In genomic region chr19:47172666-47173455, GRCh38 we compare ENCODE assay signal across 32 cellular contexts. TPM values are rescaled to one million over a fixed set of nuclear protein-coding genes. Genes with fewer than 3 reads are reported as not detected.
DNase-seq lines count a peak whose midpoint lies in the region; ATAC-seq, FAIRE-seq and TF ChIP-seq lines count a peak whose summit lies in the region.
"Had no signal": no experiment of that assay in that cellular context is flagged by ENCODE, and none has a peak within 500 bp of the region (broad histone marks: within the 10 kb centered on the region; RNA-seq: fewer than 3 reads in every experiment).

No MANE protein-coding gene starts in this region.

- H3K4me2 ChIP-seq in H9 (ENCODE audit: insufficient read depth, insufficient read length, low read length) = no peak overlapping the region
- H3K4me2 ChIP-seq in HepG2 (ENCODE audit: low read depth, low read length) = no peak overlapping the region

- TF ChIP-seq POLR2A in HepG2 (IDR thresholded peaks at IDR 0.05; ENCODE audit: insufficient read depth in 1 of 2, low read depth in 2 of 2, low read length in 2 of 2) (no peak), Peyer's patch (IDR thresholded peaks at IDR 0.05) (no peak)

- peaks cover 25% of the 10 kb centered on the region for H3K4me1 Mint-ChIP-seq in activated CD4-positive, alpha-beta T cell treated with anti-CD3 and anti-CD28 coated beads, Interleukin-2, amount 10 ng/mL, durations not matched to agents 24 days and 14 days
- peaks cover 41% of the 10 kb centered on the region for H3K4me1 Mint-ChIP-seq in activated CD4-positive, alpha-beta T cell treated with anti-CD3 and anti-CD28 coated beads, Interleukin-2, amount 10 ng/mL, durations not matched to agents 7 days and 5 days
- H3K4me1 Mint-ChIP-seq in H9 (peaks cover 3 to 8% of the 10 kb centered on the region in 2 experiments; a peak in 1 of 4 replicates), osteocyte (ENCODE audit: unreplicated experiment) (peaks cover 52% of the 10 kb centered on the region)
- peaks cover 42% of the 10 kb centered on the region for H3K4me1 Mint-ChIP-seq in activated naive CD8-positive, alpha-beta T cell treated with anti-CD3 and anti-CD28 coated beads, Interleukin-2, amount 50 U/mL, for 24 hours

- H3K9me3 ChIP-seq in H9 (ENCODE audit: control insufficient read depth, low read depth, low read length) (no peaks in the 10 kb centered on the region), HepG2 (ENCODE audit: low read length) (no peaks in the 10 kb centered on the region), Peyer's patch (no peaks in the 10 kb centered on the region)
- H3K9me3 ChIP-seq: heart right ventricle, neutrophil, psoas muscle, tibial artery had no signal

- no peak overlapping the region for H4K91ac ChIP-seq in H9 (ENCODE audit: insufficient read length, low read depth, low read length)

- no peak overlapping the region for H4K8ac ChIP-seq in H9 (replicated peaks; ENCODE audit: insufficient read length, low read depth, low read length)

- H4K20me1 ChIP-seq in H9 (ENCODE audit: control insufficient read depth, insufficient read depth, insufficient read length) (no peaks in the 10 kb centered on the region), HepG2 (ENCODE audit: insufficient read depth, low read length) (0 out of 2 replicates have a peak, but pooled peaks cover 4% of the 10 kb centered on the region)

- no peak overlapping the region for H3K18ac ChIP-seq in H9 (ENCODE audit: insufficient read length, low read depth, low read length)

- no peak for DNase-seq in activated CD4-positive, alpha-beta T cell treated with anti-CD3 and anti-CD28 coated beads, Interleukin-2, amount 10 ng/mL, durations not matched to agents 24 days and 14 days
- DNase-seq in activated CD4-positive, alpha-beta T cell treated with anti-CD3 and anti-CD28 coated beads, Interleukin-2, amount 10 ng/mL, durations not matched to agents 7 days and 5 days = no peak
- DNase-seq in H9 (no peak), osteocyte (ENCODE audit: extremely low spot score, unreplicated experiment) (no peak), HepG2 (ENCODE audit: low spot score) (no peak), Peyer's patch (no peak)
- DNase-seq in activated naive CD8-positive, alpha-beta T cell treated with anti-CD3 and anti-CD28 coated beads, Interleukin-2, amount 50 U/mL, for 24 hours = no peak
- DNase-seq: activated CD4-positive, alpha-beta T cell treated with anti-CD3 and anti-CD28 coated beads for 1 hour; activated naive CD8-positive, alpha-beta T cell treated with anti-CD3 and anti-CD28 coated beads, Interleukin-2, amount 10 ng/mL, durations not matched to agents 7 days and 5 days; activated T-cell treated with anti-CD3 and anti-CD28 coated beads, Interleukin-2, amount 50 U/mL, for 48 hours; AML-193; cortex of kidney; effector memory CD8-positive, alpha-beta T cell; foreskin keratinocyte; GF-D8; heart right ventricle; NCI-H1105 treated with DMSO at 0.1 percent for 48 hours; NCI-H1930; NCI-H526; NK-92 treated with Interleukin-12 subunit alpha and Interleukin-12 subunit beta, amount 100 ng/mL, for 24 hours; psoas muscle; SIG-M5; stimulated activated naive CD4-positive, alpha-beta T cell treated with Interleukin-2 at 50 U/mL for 16 hours; tibial artery had no signal

- FAIRE-seq in HepG2 (lab: Jason Lieb, UNC) = no peak
- FAIRE-seq: A204.1, astrocyte, RCC 7860, TTC549 had no signal

- H2BK12ac ChIP-seq in H9 (ENCODE audit: insufficient read length, low read depth, low read length) = no peak overlapping the region

- peak overlapping the region; percentile 46 for H3K27ac Mint-ChIP-seq in activated CD4-positive, alpha-beta T cell treated with anti-CD3 and anti-CD28 coated beads, Interleukin-2, amount 10 ng/mL, durations not matched to agents 24 days and 14 days
- no peak overlapping the region for H3K27ac Mint-ChIP-seq in activated CD4-positive, alpha-beta T cell treated with anti-CD3 and anti-CD28 coated beads, Interleukin-2, amount 10 ng/mL, durations not matched to agents 7 days and 5 days
- peak overlapping the region in 2 of 3 experiments; percentile 72 to 88; a peak in 5 of 7 replicates for H3K27ac Mint-ChIP-seq in H9
- H3K27ac Mint-ChIP-seq in activated naive CD8-positive, alpha-beta T cell treated with anti-CD3 and anti-CD28 coated beads, Interleukin-2, amount 50 U/mL, for 24 hours = peak overlapping the region; percentile 54
- H3K27ac Mint-ChIP-seq in osteocyte (ENCODE audit: unreplicated experiment) = peak overlapping the region; percentile 67
- H3K27ac Mint-ChIP-seq: activated naive CD8-positive, alpha-beta T cell treated with anti-CD3 and anti-CD28 coated beads, Interleukin-2, amount 10 ng/mL, durations not matched to agents 7 days and 5 days had no signal

- H2AK5ac ChIP-seq in H9 (ENCODE audit: insufficient read length, low read length) = no peak overlapping the region

- no peak overlapping the region for H2AFZ ChIP-seq in H9 (ENCODE audit: low read length)
- H2AFZ ChIP-seq in HepG2 (ENCODE audit: low read length) = no peak overlapping the region

- no peaks in the 10 kb centered on the region for H3K9me3 Mint-ChIP-seq in activated CD4-positive, alpha-beta T cell treated with anti-CD3 and anti-CD28 coated beads, Interleukin-2, amount 10 ng/mL, durations not matched to agents 24 days and 14 days
- H3K9me3 Mint-ChIP-seq in activated CD4-positive, alpha-beta T cell treated with anti-CD3 and anti-CD28 coated beads, Interleukin-2, amount 10 ng/mL, durations not matched to agents 7 days and 5 days = no peaks in the 10 kb centered on the region
- H3K9me3 Mint-ChIP-seq in H9 (no peaks in the 10 kb centered on the region), osteocyte (ENCODE audit: unreplicated experiment) (no peaks in the 10 kb centered on the region)
- H3K9me3 Mint-ChIP-seq in activated naive CD8-positive, alpha-beta T cell treated with anti-CD3 and anti-CD28 coated beads, Interleukin-2, amount 50 U/mL, for 24 hours = no peaks in the 10 kb centered on the region
- H3K9me3 Mint-ChIP-seq: activated naive CD8-positive, alpha-beta T cell treated with anti-CD3 and anti-CD28 coated beads, Interleukin-2, amount 10 ng/mL, durations not matched to agents 7 days and 5 days; effector memory CD8-positive, alpha-beta T cell had no signal

- no peaks in the 10 kb centered on the region for H3K27me3 ChIP-seq in H9 (ENCODE audit: insufficient read depth, low read length)
- no peaks in the 10 kb centered on the region for H3K27me3 ChIP-seq in HepG2 (ENCODE audit: control insufficient read depth in 1 of 2, insufficient read depth in 2 of 2, low read length in 2 of 2)
- no peaks in the 10 kb centered on the region for H3K27me3 ChIP-seq in Peyer's patch
- H3K27me3 ChIP-seq: foreskin keratinocyte, heart right ventricle, neutrophil, tibial artery had no signal

- H3K9ac ChIP-seq in H9 (ENCODE audit: extremely low read depth, insufficient read length, low read length) (no peak overlapping the region), HepG2 (ENCODE audit: insufficient read depth, low read depth, low read length) (no peak overlapping the region)

- CTCF ChIA-PET in activated CD4-positive, alpha-beta T cell treated with anti-CD3 and anti-CD28 coated beads, Interleukin-2, amount 10 ng/mL, durations not matched to agents 7 days and 5 days (lab: Charles Lee) = interaction anchor here (1.0 to 1.9 kb wide), 4 partner anchors 10 to 71 kb away, joined by 3 to 8 read pairs (median 4); no protein-coding TSS in a partner anchor
- CTCF ChIA-PET in HepG2 (lab: Yijun Ruan, JAX; ENCODE audit: low intra/inter-chr PET ratio, low total read pairs) = no interaction called here

- H3K79me2 ChIP-seq in H9 (ENCODE audit: insufficient read depth, low read length) = 0 out of 2 replicates have a peak, but pooled peaks cover 2% of the 10 kb centered on the region
- no peaks in the 10 kb centered on the region for H3K79me2 ChIP-seq in HepG2 (ENCODE audit: insufficient read depth, low read length)

- H3K14ac ChIP-seq in H9 (ENCODE audit: insufficient read depth, low read length) = no peak overlapping the region

- no peak for TF ChIP-seq RAD21 in HepG2 (CRISPR knock-in tag; IDR thresholded peaks at IDR 0.05)

- no peak overlapping the region for H2BK20ac ChIP-seq in H9 (ENCODE audit: low read depth, low read length, poor library complexity, severe bottlenecking)

- H3K4me3 ChIP-seq in HepG2 (replicated peaks in 1 of 3; ENCODE audit: insufficient read depth in 1 of 3, low read depth in 2 of 3, low read length in 3 of 3) (no peak overlapping the region), Peyer's patch (no peak overlapping the region)
- H3K4me3 ChIP-seq: heart right ventricle, psoas muscle, tibial artery had no signal

- peaks cover 3% of the 10 kb centered on the region for H3K79me1 ChIP-seq in H9 (ENCODE audit: insufficient read depth, low read depth, low read length, poor library complexity, severe bottlenecking)

- H3K23ac ChIP-seq in H9 (ENCODE audit: insufficient read length, low read depth, low read length) = no peak overlapping the region

- H3K36me3 ChIP-seq in HepG2 (replicated peaks in 1 of 2; ENCODE audit: control insufficient read depth in 1 of 2, insufficient read depth in 2 of 2, low read length in 2 of 2) (peaks cover 28 to 78% of the 10 kb centered on the region in 2 experiments), Peyer's patch (peaks cover 0 to 44% (median 0%) of the 10 kb centered on the region in 3 donors)

- no CpG with 5 or more reads among the region's 19 CpGs for WGBS in H9 (ENCODE audit: extremely low coverage, insufficient read length, low lambda C conversion rate)
- 95% methylated on average over 18 of the region's 19 CpGs for WGBS in HepG2 (ENCODE audit: low lambda C conversion rate)

- H3K4me1 ChIP-seq in H9 (ENCODE audit: insufficient read depth, low read length) = no peaks in the 10 kb centered on the region
- peaks cover 7% of the 10 kb centered on the region; the same call in 1 of the 2 replicates for H3K4me1 ChIP-seq in HepG2 (ENCODE audit: insufficient read depth, low read length)
- H3K4me1 ChIP-seq in Peyer's patch = peaks cover 0 to 15% (median 4%) of the 10 kb centered on the region in 4 donors
- H3K4me1 ChIP-seq: psoas muscle had no signal

- H3K27me3 Mint-ChIP-seq in activated CD4-positive, alpha-beta T cell treated with anti-CD3 and anti-CD28 coated beads, Interleukin-2, amount 10 ng/mL, durations not matched to agents 24 days and 14 days = no peaks in the 10 kb centered on the region
- no peaks in the 10 kb centered on the region for H3K27me3 Mint-ChIP-seq in activated CD4-positive, alpha-beta T cell treated with anti-CD3 and anti-CD28 coated beads, Interleukin-2, amount 10 ng/mL, durations not matched to agents 7 days and 5 days
- no peaks in the 10 kb centered on the region for H3K27me3 Mint-ChIP-seq in H9 (ENCODE audit: low read depth)
- H3K27me3 Mint-ChIP-seq in activated naive CD8-positive, alpha-beta T cell treated with anti-CD3 and anti-CD28 coated beads, Interleukin-2, amount 50 U/mL, for 24 hours = no peaks in the 10 kb centered on the region
- no peaks in the 10 kb centered on the region for H3K27me3 Mint-ChIP-seq in osteocyte (ENCODE audit: unreplicated experiment)
- H3K27me3 Mint-ChIP-seq: activated naive CD8-positive, alpha-beta T cell treated with anti-CD3 and anti-CD28 coated beads, Interleukin-2, amount 10 ng/mL, durations not matched to agents 7 days and 5 days; effector memory CD8-positive, alpha-beta T cell had no signal

- no peak for TF ChIP-seq EP300 in HepG2 (IDR thresholded peaks at IDR 0.05; ENCODE audit: low read depth in 2 of 2, low read length in 2 of 2)
- no peak for TF ChIP-seq EP300 in HepG2 (CRISPR knock-in tag; IDR thresholded peaks at IDR 0.05; ENCODE audit: borderline replicate concordance)

- no peaks in the 10 kb centered on the region for H3K23me2 ChIP-seq in H9 (ENCODE audit: insufficient read length, low read depth, low read length, poor library complexity, severe bottlenecking)

- no peak overlapping the region for H2BK15ac ChIP-seq in H9 (ENCODE audit: low read depth, low read length)

- H3K56ac ChIP-seq in H9 (ENCODE audit: insufficient read length, low read depth, low read length) = no peak overlapping the region

- in situ Hi-C loops in HepG2 (cut with HindIII; ENCODE audit: extremely low pct_ligation_motif_present, low pct_unique_long_range_greater_than_20kb) = no loop called here

- BruUV-seq in HepG2 (replicated peaks; lab: Mats Ljungman, UMichigan) = no TSS peak

- intact Hi-C loops in activated CD4-positive, alpha-beta T cell treated with anti-CD3 and anti-CD28 coated beads, Interleukin-2, amount 10 ng/mL, durations not matched to agents 24 days and 14 days (cut with micrococcal nuclease) = no loop called here
- intact Hi-C loops in HepG2 (cut with micrococcal nuclease; ENCODE audit: unreplicated experiment) = no loop called here

- H3T11ph ChIP-seq in H9 (ENCODE audit: low read length) = no peak overlapping the region

- H4K5ac ChIP-seq in H9 (ENCODE audit: insufficient read length, low read depth, low read length) = no peak overlapping the region

- H3K27ac ChIP-seq in H9 (ENCODE audit: insufficient read length, low read depth, low read length) = no peak overlapping the region
- no peak overlapping the region for H3K27ac ChIP-seq in HepG2 (ENCODE audit: extremely low read length, insufficient read depth, low read length)
- no peak overlapping the region for H3K27ac ChIP-seq in Peyer's patch
- H3K27ac ChIP-seq: foreskin keratinocyte, heart right ventricle, neutrophil, psoas muscle, tibial artery had no signal

- no peak overlapping the region for H2BK5ac ChIP-seq in H9 (ENCODE audit: insufficient read length, low read length)

- POLR2A ChIA-PET in activated CD4-positive, alpha-beta T cell treated with anti-CD3 and anti-CD28 coated beads, Interleukin-2, amount 10 ng/mL, durations not matched to agents 7 days and 5 days (lab: Charles Lee) = no interaction called here
- POLR2A ChIA-PET in HepG2 (lab: Yijun Ruan, JAX) = interaction anchor here (0.6 kb wide), 2 partner anchors 15 to 17 kb away, joined by 3 read pairs; no protein-coding TSS in a partner anchor

- peaks cover 54% of the 10 kb centered on the region for H3K36me3 Mint-ChIP-seq in activated CD4-positive, alpha-beta T cell treated with anti-CD3 and anti-CD28 coated beads, Interleukin-2, amount 10 ng/mL, durations not matched to agents 24 days and 14 days (ENCODE audit: low read depth)
- H3K36me3 Mint-ChIP-seq in activated CD4-positive, alpha-beta T cell treated with anti-CD3 and anti-CD28 coated beads, Interleukin-2, amount 10 ng/mL, durations not matched to agents 7 days and 5 days (ENCODE audit: low read depth) = peaks cover 62% of the 10 kb centered on the region
- H3K36me3 Mint-ChIP-seq in H9 (ENCODE audit: insufficient read depth in 1 of 3, low read depth in 3 of 3) (peaks cover 36 to 83% (median 77%) of the 10 kb centered on the region in 3 experiments; a peak in 6 of 7 replicates), osteocyte (ENCODE audit: unreplicated experiment) (peaks cover 24% of the 10 kb centered on the region)
- H3K36me3 Mint-ChIP-seq in activated naive CD8-positive, alpha-beta T cell treated with anti-CD3 and anti-CD28 coated beads, Interleukin-2, amount 50 U/mL, for 24 hours (ENCODE audit: low read depth) = peaks cover 66% of the 10 kb centered on the region

- no peak overlapping the region for H3K4me3 Mint-ChIP-seq in activated CD4-positive, alpha-beta T cell treated with anti-CD3 and anti-CD28 coated beads, Interleukin-2, amount 10 ng/mL, durations not matched to agents 24 days and 14 days
- H3K4me3 Mint-ChIP-seq in activated CD4-positive, alpha-beta T cell treated with anti-CD3 and anti-CD28 coated beads, Interleukin-2, amount 10 ng/mL, durations not matched to agents 7 days and 5 days = no peak overlapping the region
- H3K4me3 Mint-ChIP-seq in H9 (no peak overlapping the region; a peak in 1 of 5 replicates), osteocyte (ENCODE audit: unreplicated experiment) (no peak overlapping the region)
- H3K4me3 Mint-ChIP-seq in activated naive CD8-positive, alpha-beta T cell treated with anti-CD3 and anti-CD28 coated beads, Interleukin-2, amount 50 U/mL, for 24 hours = no peak overlapping the region
- H3K4me3 Mint-ChIP-seq: activated naive CD8-positive, alpha-beta T cell treated with anti-CD3 and anti-CD28 coated beads, Interleukin-2, amount 10 ng/mL, durations not matched to agents 7 days and 5 days; effector memory CD8-positive, alpha-beta T cell had no signal

- H2BK120ac ChIP-seq in H9 (ENCODE audit: low read depth, low read length, poor library complexity, severe bottlenecking) = no peak overlapping the region

- no peak for ATAC-seq in activated naive CD8-positive, alpha-beta T cell treated with anti-CD3 and anti-CD28 coated beads, Interleukin-2, amount 50 U/mL, for 24 hours
- ATAC-seq in HepG2 = no peak
- ATAC-seq in GM21576 (IDR thresholded peaks at IDR 0.05; ENCODE audit: unreplicated experiment) = no peak
- ATAC-seq: effector memory CD8-positive, alpha-beta T cell; esophagus mucosa; foreskin keratinocyte; HCT116; heart right ventricle; psoas muscle had no signal

- H3K4ac ChIP-seq in H9 (ENCODE audit: low read depth, low read length) = no peak overlapping the region

- TF ChIP-seq CTCF in H9 (conservative IDR thresholded peaks at IDR 0.05) (no peak), osteocyte (IDR thresholded peaks at IDR 0.05) (no peak), HepG2 (CRISPR knock-in tag; IDR thresholded peaks at IDR 0.05) (no peak), Peyer's patch (IDR thresholded peaks at IDR 0.05) (no peak)

RNA-seq across cellular contexts. Expression of gene SAE1, which starts 42.2 kb away (rescaled TPM):
- 147 and 151 TPM in 2 replicates for total RNA-seq in activated CD4-positive, alpha-beta T cell treated with anti-CD3 and anti-CD28 coated beads, Interleukin-2, amount 10 ng/mL, durations not matched to agents 24 days and 14 days
- total RNA-seq in activated CD4-positive, alpha-beta T cell treated with anti-CD3 and anti-CD28 coated beads, Interleukin-2, amount 10 ng/mL, durations not matched to agents 7 days and 5 days = 100 to 1,000 TPM; 162 to 168 TPM
- total RNA-seq in H9 (2021) = 232 and 234 TPM in 2 replicates
- 96.6 and 110 TPM in 2 replicates for total RNA-seq in osteocyte
- 197 and 250 TPM in 2 replicates for total RNA-seq in HepG2 (2016; rRNA removed; fragmentation: Illumina TruSeq; extraction: Trizol)
- 27.4 and 28.3 TPM in 2 replicates for total RNA-seq in HepG2 (2016; cell fraction: cytosol; rRNA removed; fragmentation: Illumina TruSeq; extraction: Trizol; ENCODE audit: low read depth)
- total RNA-seq in HepG2 (2016; cell fraction: insoluble cytoplasmic fraction; rRNA removed; fragmentation: Illumina TruSeq; extraction: Trizol) = 203 and 249 TPM in 2 replicates
- total RNA-seq in HepG2 (2016; cell fraction: membrane; rRNA removed; fragmentation: Illumina TruSeq; extraction: Trizol) = 68.8 and 71.8 TPM in 2 replicates
- 79.5 and 90.1 TPM in 2 replicates for total RNA-seq in HepG2 (2016; cell fraction: nucleus; rRNA removed; fragmentation: Illumina TruSeq; extraction: Trizol)
- 73.2 and 87.6 TPM in 2 replicates for polyA plus RNA-seq in HepG2 (2011; rRNA removed)
- 88.2 and 89.6 TPM in 2 replicates for polyA plus RNA-seq in HepG2 (2011; cell fraction: cytosol; rRNA removed)
- polyA plus RNA-seq in HepG2 (2011; cell fraction: nucleus; rRNA removed) = 26.8 and 31.7 TPM in 2 replicates
- 92.3 and 105 TPM in 2 replicates for polyA plus RNA-seq in HepG2 (2012)
- 24.4 and 24.9 TPM in 2 replicates for polyA plus RNA-seq in HepG2 (2016; cell fraction: cytosol; fragmentation: Illumina TruSeq; extraction: Trizol; ENCODE audit: low read depth)
- 266 and 269 TPM in 2 replicates for polyA plus RNA-seq in HepG2 (2016; cell fraction: insoluble cytoplasmic fraction; fragmentation: Illumina TruSeq; extraction: Trizol; ENCODE audit: low read depth)
- 52.5 and 52.7 TPM in 2 replicates for polyA plus RNA-seq in HepG2 (2016; cell fraction: membrane; fragmentation: Illumina TruSeq; extraction: Trizol; ENCODE audit: low read depth)
- 107 and 114 TPM in 2 replicates for polyA plus RNA-seq in HepG2 (2016; cell fraction: nucleus; fragmentation: Illumina TruSeq; extraction: Trizol; ENCODE audit: insufficient read depth, low read depth)
- 68.8 and 79.3 TPM in 2 replicates for polyA minus RNA-seq in HepG2 (2011; rRNA and poly(A)+ RNA removed; ENCODE audit: low replicate concordance)
- polyA minus RNA-seq in HepG2 (2011; cell fraction: cytosol; rRNA and poly(A)+ RNA removed) = 36.7 and 40.2 TPM in 2 replicates
- 15.1 and 20.1 TPM in 2 replicates for polyA minus RNA-seq in HepG2 (2011; cell fraction: nucleus; rRNA and poly(A)+ RNA removed)
- 10 to 100 TPM; 35.9 to 73.4 (median 40.3) TPM for total RNA-seq in Peyer's patch

RNA-seq across cellular contexts. Expression of gene BBC3, which starts 58.1 kb away (rescaled TPM):
- total RNA-seq in activated CD4-positive, alpha-beta T cell treated with anti-CD3 and anti-CD28 coated beads, Interleukin-2, amount 10 ng/mL, durations not matched to agents 24 days and 14 days = 17.4 and 17.6 TPM in 2 replicates
- 10 to 100 TPM; 12.8 to 19.0 TPM for total RNA-seq in activated CD4-positive, alpha-beta T cell treated with anti-CD3 and anti-CD28 coated beads, Interleukin-2, amount 10 ng/mL, durations not matched to agents 7 days and 5 days
- 23.2 and 24.8 TPM in 2 replicates for total RNA-seq in H9 (2021)
- 27.9 and 34.3 TPM in 2 replicates for total RNA-seq in osteocyte
- 5.8 and 8.8 TPM in 2 replicates for total RNA-seq in HepG2 (2016; rRNA removed; fragmentation: Illumina TruSeq; extraction: Trizol)
- total RNA-seq in HepG2 (2016; cell fraction: cytosol; rRNA removed; fragmentation: Illumina TruSeq; extraction: Trizol; ENCODE audit: low read depth) = 3.1 and 3.4 TPM in 2 replicates
- total RNA-seq in HepG2 (2016; cell fraction: insoluble cytoplasmic fraction; rRNA removed; fragmentation: Illumina TruSeq; extraction: Trizol) = 5.9 and 8.8 TPM in 2 replicates
- 6.6 and 7.4 TPM in 2 replicates for total RNA-seq in HepG2 (2016; cell fraction: membrane; rRNA removed; fragmentation: Illumina TruSeq; extraction: Trizol)
- total RNA-seq in HepG2 (2016; cell fraction: nucleus; rRNA removed; fragmentation: Illumina TruSeq; extraction: Trizol) = 4.6 and 5.1 TPM in 2 replicates
- polyA plus RNA-seq in HepG2 (2011; rRNA removed) = 6.1 and 11.1 TPM in 2 replicates
- polyA plus RNA-seq in HepG2 (2011; cell fraction: cytosol; rRNA removed) = 7.0 and 10.6 TPM in 2 replicates
- 18.7 and 18.8 TPM in 2 replicates for polyA plus RNA-seq in HepG2 (2011; cell fraction: nucleus; rRNA removed)
- polyA plus RNA-seq in HepG2 (2012) = 7.0 and 13.6 TPM in 2 replicates
- polyA plus RNA-seq in HepG2 (2016; cell fraction: cytosol; fragmentation: Illumina TruSeq; extraction: Trizol; ENCODE audit: low read depth) = 1.8 and 1.9 TPM in 2 replicates
- 9.2 and 11.0 TPM in 2 replicates for polyA plus RNA-seq in HepG2 (2016; cell fraction: insoluble cytoplasmic fraction; fragmentation: Illumina TruSeq; extraction: Trizol; ENCODE audit: low read depth)
- 5.1 and 5.2 TPM in 2 replicates for polyA plus RNA-seq in HepG2 (2016; cell fraction: membrane; fragmentation: Illumina TruSeq; extraction: Trizol; ENCODE audit: low read depth)
- 13.0 and 13.4 TPM in 2 replicates for polyA plus RNA-seq in HepG2 (2016; cell fraction: nucleus; fragmentation: Illumina TruSeq; extraction: Trizol; ENCODE audit: insufficient read depth, low read depth)
- 2.1 and 9.7 TPM in 2 replicates for polyA minus RNA-seq in HepG2 (2011; rRNA and poly(A)+ RNA removed; ENCODE audit: low replicate concordance)
- 8.9 and 9.3 TPM in 2 replicates for polyA minus RNA-seq in HepG2 (2011; cell fraction: cytosol; rRNA and poly(A)+ RNA removed)
- polyA minus RNA-seq in HepG2 (2011; cell fraction: nucleus; rRNA and poly(A)+ RNA removed) = 5.4 and 6.2 TPM in 2 replicates
- total RNA-seq in Peyer's patch = 10 to 100 TPM in 1 of 4 donors, 1 to 10 TPM in 3; 4.1 to 10.0 (median 5.5) TPM

RNA-seq across cellular contexts. Expression of gene ZC3H4, which starts 59.3 kb away (rescaled TPM):
- total RNA-seq in activated CD4-positive, alpha-beta T cell treated with anti-CD3 and anti-CD28 coated beads, Interleukin-2, amount 10 ng/mL, durations not matched to agents 24 days and 14 days = 97.3 and 103 TPM in 2 replicates
- 100 to 1,000 TPM in 1 of 2 experiments, 10 to 100 TPM in 1; 99.5 to 115 TPM for total RNA-seq in activated CD4-positive, alpha-beta T cell treated with anti-CD3 and anti-CD28 coated beads, Interleukin-2, amount 10 ng/mL, durations not matched to agents 7 days and 5 days
- total RNA-seq in H9 (2021) (105 and 109 TPM in 2 replicates), osteocyte (53.1 and 60.2 TPM in 2 replicates), HepG2 (2016; rRNA removed; fragmentation: Illumina TruSeq; extraction: Trizol) (10.7 and 11.2 TPM in 2 replicates), Peyer's patch (10 to 100 TPM; 24.7 to 61.9 (median 42.4) TPM)
- 1.5 and 1.6 TPM in 2 replicates for total RNA-seq in HepG2 (2016; cell fraction: cytosol; rRNA removed; fragmentation: Illumina TruSeq; extraction: Trizol; ENCODE audit: low read depth)
- total RNA-seq in HepG2 (2016; cell fraction: insoluble cytoplasmic fraction; rRNA removed; fragmentation: Illumina TruSeq; extraction: Trizol) = 9.3 and 12.3 TPM in 2 replicates
- total RNA-seq in HepG2 (2016; cell fraction: membrane; rRNA removed; fragmentation: Illumina TruSeq; extraction: Trizol) = 5.3 and 5.7 TPM in 2 replicates
- 13.6 and 15.3 TPM in 2 replicates for total RNA-seq in HepG2 (2016; cell fraction: nucleus; rRNA removed; fragmentation: Illumina TruSeq; extraction: Trizol)
- 1.8 and 2.7 TPM in 2 replicates for polyA plus RNA-seq in HepG2 (2011; rRNA removed)
- 1.0 and 1.3 TPM in 2 replicates for polyA plus RNA-seq in HepG2 (2011; cell fraction: cytosol; rRNA removed)
- 6.8 and 8.8 TPM in 2 replicates for polyA plus RNA-seq in HepG2 (2011; cell fraction: nucleus; rRNA removed)
- 9.4 and 14.6 TPM in 2 replicates for polyA plus RNA-seq in HepG2 (2012)
- 0.51 and 0.61 TPM in 2 replicates for polyA plus RNA-seq in HepG2 (2016; cell fraction: cytosol; fragmentation: Illumina TruSeq; extraction: Trizol; ENCODE audit: low read depth)
- polyA plus RNA-seq in HepG2 (2016; cell fraction: insoluble cytoplasmic fraction; fragmentation: Illumina TruSeq; extraction: Trizol; ENCODE audit: low read depth) = 9.8 and 11.1 TPM in 2 replicates
- polyA plus RNA-seq in HepG2 (2016; cell fraction: membrane; fragmentation: Illumina TruSeq; extraction: Trizol; ENCODE audit: low read depth) = 1.3 and 1.9 TPM in 2 replicates
- polyA plus RNA-seq in HepG2 (2016; cell fraction: nucleus; fragmentation: Illumina TruSeq; extraction: Trizol; ENCODE audit: insufficient read depth, low read depth) = 27.0 and 29.7 TPM in 2 replicates
- polyA minus RNA-seq in HepG2 (2011; rRNA and poly(A)+ RNA removed; ENCODE audit: low replicate concordance) = 7.1 and 12.2 TPM in 2 replicates
- polyA minus RNA-seq in HepG2 (2011; cell fraction: cytosol; rRNA and poly(A)+ RNA removed) = 4.8 and 6.7 TPM in 2 replicates
- polyA minus RNA-seq in HepG2 (2011; cell fraction: nucleus; rRNA and poly(A)+ RNA removed) = 7.2 and 8.1 TPM in 2 replicates
